15 cellular contexts compared by ENCODE assay signal in the genomic region with DNA sequence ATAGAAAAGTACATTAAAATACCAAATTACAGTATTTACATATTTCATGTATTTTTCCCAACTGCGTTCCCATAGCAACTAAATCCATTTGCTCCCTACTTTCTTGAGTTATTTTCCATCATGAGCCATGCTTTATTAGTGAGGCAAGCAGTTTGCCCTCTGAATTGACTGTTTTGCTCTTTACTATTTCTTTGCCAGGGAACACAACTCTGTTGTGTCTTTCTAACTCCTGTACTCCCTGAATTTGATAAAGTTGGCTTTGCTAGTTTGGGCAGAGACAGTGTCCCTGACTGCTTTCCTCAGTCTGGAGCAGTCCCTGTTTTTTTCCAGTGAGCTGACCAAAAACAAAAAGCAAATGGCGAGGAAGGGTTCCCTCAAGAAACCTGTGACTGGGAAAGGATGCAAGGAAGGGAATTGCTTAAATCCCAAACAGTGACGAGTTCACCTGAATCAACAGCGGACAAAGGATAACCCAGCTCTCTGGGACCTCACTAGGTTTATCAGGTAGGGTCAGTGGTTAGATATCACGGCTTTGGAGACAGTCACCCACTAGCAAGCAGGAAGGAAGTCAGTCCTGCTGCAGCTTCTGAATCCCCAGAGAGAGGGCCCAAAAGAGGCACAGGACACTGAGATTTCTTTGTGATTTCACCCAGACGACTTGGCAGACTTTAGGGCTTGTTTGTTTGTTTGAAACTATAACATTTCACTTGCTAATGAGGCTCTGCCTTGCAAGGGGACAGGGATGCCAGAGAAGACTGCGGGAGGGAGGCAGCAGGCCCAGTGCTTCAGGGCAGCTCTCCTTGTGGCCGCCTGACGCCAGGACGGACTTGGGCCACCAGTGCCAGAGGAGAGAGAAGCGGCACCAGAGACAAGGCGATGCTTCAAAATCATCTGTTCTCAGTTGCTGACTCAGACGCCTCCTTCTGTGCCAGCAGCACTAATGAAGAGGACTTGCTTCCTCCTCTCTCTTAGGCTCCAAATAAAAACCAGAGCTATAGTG.
DNase-seq lines count a peak whose midpoint lies in the region; ATAC-seq and TF ChIP-seq lines count a peak whose summit lies in the region.
"Had no signal": no experiment of that assay in that cellular context is flagged by ENCODE, and none has a peak within 500 bp of the region (broad histone marks: within the 10 kb centered on the region; RNA-seq: fewer than 3 reads in every experiment).

No MANE protein-coding gene starts in this region.

- no peaks in the 10 kb centered on the region for H3K9me3 ChIP-seq in HUES6 (ENCODE audit: control insufficient read depth, insufficient read depth, low read depth, low read length)
- H3K9me3 ChIP-seq: stomach had no signal

- H3K4me1 ChIP-seq in HUES6 (ENCODE audit: control insufficient read depth, insufficient read depth, low read length), result peaks cover 24% of the 10 kb centered on the region
- H3K4me1 ChIP-seq: stomach had no signal

- DNase-seq in AG10803 (ENCODE audit: low read depth) (peak; percentile 50), dorsolateral prefrontal cortex (peak; percentile 36 to 83 (median 74)), medulla oblongata (ENCODE audit: extremely low spot score) (peak; percentile 88), NCI-H82 treated with DMSO at 0.1 percent for 48 hours (lab: John Stamatoyannopoulos, UW; ENCODE audit: unreplicated experiment) (no peak), mucosa of gallbladder (ENCODE audit: low spot score) (no peak)
- DNase-seq: activated naive CD4-positive, alpha-beta T cell treated with Interleukin-2 at 50 U/mL for 16 hours; glutamatergic neuron; IMR-90; left ventricle myocardium superior; PC-9; small intestine; stomach had no signal

- H3K36me3 ChIP-seq in HUES6 (ENCODE audit: control insufficient read depth, insufficient read depth, low read length), result no peaks in the 10 kb centered on the region
- H3K36me3 ChIP-seq: stomach had no signal

- no peak overlapping the region for H3K9ac ChIP-seq in HUES6 (ENCODE audit: low read length)

- intact Hi-C loops in dorsolateral prefrontal cortex (cut with DNase I), result loop anchor here (5.0 kb wide), 2 partner anchors 71 to 144 kb away; no protein-coding TSS in a partner anchor

- TF ChIP-seq CTCF in AG10803 (conservative IDR thresholded peaks at IDR 0.05; ENCODE audit: low read length), result peak; percentile 27
- TF ChIP-seq CTCF in dorsolateral prefrontal cortex (IDR thresholded peaks at IDR 0.05 in 54 of 56, conservative IDR thresholded peaks at IDR 0.05 in 2 of 56; ENCODE audit: low read depth in 1 of 56, partially characterized antibody in 56 of 56), result peak in 14 of 56 donors; percentile 8 to 42 (median 18)

- no peak for ATAC-seq in GM21619 (IDR thresholded peaks at IDR 0.05; ENCODE audit: unreplicated experiment)
- no peak for ATAC-seq in HG03045 (IDR thresholded peaks at IDR 0.05; ENCODE audit: unreplicated experiment)
- ATAC-seq: left ventricle myocardium superior had no signal

- H3K4me3 ChIP-seq in AG10803 (ENCODE audit: low read length) (no peak overlapping the region), HUES6 (ENCODE audit: low read depth, low read length) (no peak overlapping the region), dorsolateral prefrontal cortex (peak overlapping the region in 15 of 59 donors; percentile 2 to 39 (median 13))
- H3K4me3 ChIP-seq: PC-9, stomach had no signal

- peak overlapping the region; percentile 41; the same call in 1 of the 2 replicates for H3K27ac ChIP-seq in HUES6 (ENCODE audit: low read depth, low read length)
- peak overlapping the region in 58 of 59 donors; percentile 4 to 94 (median 83) for H3K27ac ChIP-seq in dorsolateral prefrontal cortex
- H3K27ac ChIP-seq: PC-9, stomach had no signal

- H3K27me3 ChIP-seq in HUES6 (ENCODE audit: control insufficient read depth, insufficient read depth, low read length) (no peaks in the 10 kb centered on the region), dorsolateral prefrontal cortex (no peaks in the 10 kb centered on the region)
- H3K27me3 ChIP-seq: stomach had no signal

Comparison
In these comparisons a context has a peak if more than half of its experiments do, and no peak if none do; other contexts are left out.
1. DNase-seq: peak in AG10803 (single experiment), dorsolateral prefrontal cortex (10 of 10) and medulla oblongata (single experiment); none in NCI-H82 treated with DMSO at 0.1 percent for 48 hours (single experiment) and mucosa of gallbladder (single experiment).